14 cellular contexts compared by ENCODE assay signal in the genomic region with DNA sequence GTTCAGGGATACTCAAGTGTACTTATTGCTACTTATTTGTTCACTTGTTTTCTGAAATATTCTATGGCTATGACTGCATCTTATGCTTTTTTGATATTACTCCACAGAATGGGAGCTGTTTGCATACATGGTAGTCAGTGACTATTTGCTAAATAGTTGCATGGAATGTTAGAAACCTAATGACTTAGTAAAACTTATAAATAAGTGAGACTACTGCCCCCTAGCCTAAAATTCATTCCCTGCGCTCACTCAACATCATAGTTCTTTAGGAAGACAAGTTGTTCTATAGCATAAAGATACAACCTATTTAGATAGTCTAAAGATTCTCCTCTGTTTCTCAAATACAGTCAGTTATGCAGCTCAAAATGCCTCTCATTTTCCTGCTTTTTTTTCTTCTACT.
DNase-seq lines count a peak whose midpoint lies in the region; ATAC-seq and TF ChIP-seq lines count a peak whose summit lies in the region.
"Had no signal": no experiment of that assay in that cellular context is flagged by ENCODE, and none has a peak within 500 bp of the region (broad histone marks: within the 10 kb centered on the region; RNA-seq: fewer than 3 reads in every experiment).

No MANE protein-coding gene starts in this region.

- no peak overlapping the region for H2AK5ac ChIP-seq in mesendoderm (ENCODE audit: low read length)

- no peak overlapping the region for H3K23ac ChIP-seq in mesendoderm (ENCODE audit: low read length)

- TF ChIP-seq CTCF in DND-41 (IDR thresholded peaks at IDR 0.05; ENCODE audit: borderline replicate concordance, extremely low read depth, low read length, poor library complexity, severe bottlenecking) (peak; percentile 37), KMS-11 (conservative IDR thresholded peaks at IDR 0.05; ENCODE audit: low read depth, low read length) (peak; percentile 33; the same call in 1 of the 2 replicates), brain microvascular endothelial cell (IDR thresholded peaks at IDR 0.05; ENCODE audit: low read depth, low read length, missing control alignments) (no peak)

- no peaks in the 10 kb centered on the region for H3K79me2 ChIP-seq in DND-41 (ENCODE audit: insufficient read depth, low read length)
- H3K79me2 ChIP-seq in KMS-11 (ENCODE audit: insufficient read depth, low read depth), result no peaks in the 10 kb centered on the region
- no peaks in the 10 kb centered on the region for H3K79me2 ChIP-seq in mesendoderm (ENCODE audit: control insufficient read depth, insufficient read depth, low read length)

- H3K36me3 ChIP-seq in DND-41 (ENCODE audit: insufficient read depth, low read length), result peaks cover 5% of the 10 kb centered on the region
- no peaks in the 10 kb centered on the region for H3K36me3 ChIP-seq in KMS-11 (ENCODE audit: insufficient read depth)
- H3K36me3 ChIP-seq in brain microvascular endothelial cell (replicated peaks), result no peaks in the 10 kb centered on the region
- H3K36me3 ChIP-seq in mesendoderm (ENCODE audit: control insufficient read depth, insufficient read depth, low read length), result no peaks in the 10 kb centered on the region

- H3K4me1 ChIP-seq in DND-41 (ENCODE audit: insufficient read depth, low read length) (no peaks in the 10 kb centered on the region), KMS-11 (ENCODE audit: low read depth, poor library complexity, severe bottlenecking) (peaks cover 23% of the 10 kb centered on the region), mesendoderm (ENCODE audit: control insufficient read depth, low read depth, low read length) (no peaks in the 10 kb centered on the region)

- no peak overlapping the region for H3K4me2 ChIP-seq in DND-41 (ENCODE audit: insufficient read depth, low read length)
- no peak overlapping the region for H3K4me2 ChIP-seq in KMS-11
- no peak overlapping the region for H3K4me2 ChIP-seq in mesendoderm (ENCODE audit: low read length)

- DNase-seq in DND-41 (no peak), brain microvascular endothelial cell (peak; percentile 17), mesendoderm (peak; percentile 27), amniotic stem cell (lab: John Stamatoyannopoulos, UW) (no peak), NCI-H1930 (lab: John Stamatoyannopoulos, UW) (no peak), retina (no peak), T-helper 1 cell (no peak)
- DNase-seq: activated CD4-positive, alpha-beta T cell treated with anti-CD3 and anti-CD28 coated beads, Interleukin-2, amount 10 ng/mL, durations not matched to agents 7 days and 5 days; activated effector memory CD4-positive, alpha-beta T cell treated with anti-CD3 and anti-CD28 coated beads, Interleukin-2, amount 50 U/mL, for 16 hours; cerebellar nuclear complex; kidney; natural killer cell had no signal

- no peak overlapping the region for H2BK5ac ChIP-seq in mesendoderm (ENCODE audit: low read length)

- no peaks in the 10 kb centered on the region for H3K9me3 ChIP-seq in DND-41 (ENCODE audit: insufficient read depth, low read length, severe bottlenecking)

- H3K4ac ChIP-seq in mesendoderm (ENCODE audit: low read depth, low read length), result no peak overlapping the region

- WGBS in mesendoderm (ENCODE audit: extremely low coverage, insufficient coverage, low lambda C conversion rate), result no CpG with 5 or more reads among the region's 1 CpG

- no peak overlapping the region for H3K56ac ChIP-seq in mesendoderm (ENCODE audit: low read length)

- ATAC-seq in DND-41 (ENCODE audit: insufficient read depth, low read depth), result no peak
- ATAC-seq: K562, natural killer cell had no signal

- no peak overlapping the region for H3K18ac ChIP-seq in mesendoderm (ENCODE audit: low read length)

- no peaks in the 10 kb centered on the region for H3K79me1 ChIP-seq in mesendoderm (ENCODE audit: low read length)

- H3K9ac ChIP-seq in DND-41 (ENCODE audit: low read depth, low read length), result no peak overlapping the region
- no peak overlapping the region for H3K9ac ChIP-seq in KMS-11
- H3K9ac ChIP-seq in mesendoderm (ENCODE audit: low read length), result no peak overlapping the region

- H3K27me3 ChIP-seq in DND-41 (ENCODE audit: insufficient read depth, low read length, poor library complexity) (no peaks in the 10 kb centered on the region), KMS-11 (ENCODE audit: insufficient read depth, low read depth) (no peaks in the 10 kb centered on the region), brain microvascular endothelial cell (replicated peaks) (no peaks in the 10 kb centered on the region), mesendoderm (ENCODE audit: insufficient read depth, low read length, poor library complexity) (no peaks in the 10 kb centered on the region)

- in situ Hi-C loops in brain microvascular endothelial cell (cut with HindIII; ENCODE audit: low pct_ligation_motif_present, low sequenced_read_pairs), result no loop called here

- H4K8ac ChIP-seq in mesendoderm (ENCODE audit: low read depth, low read length), result no peak overlapping the region

- H2BK120ac ChIP-seq in mesendoderm (ENCODE audit: low read depth, low read length), result no peak overlapping the region

- no peak overlapping the region for H2AFZ ChIP-seq in DND-41 (ENCODE audit: low read depth, low read length)
- no peak overlapping the region for H2AFZ ChIP-seq in KMS-11 (ENCODE audit: low read depth)

- H3K27ac ChIP-seq in DND-41 (ENCODE audit: low read length) (no peak overlapping the region), KMS-11 (no peak overlapping the region), brain microvascular endothelial cell (no peak overlapping the region), mesendoderm (ENCODE audit: low read depth, low read length) (no peak overlapping the region)

- H3K4me3 ChIP-seq in DND-41 (ENCODE audit: low read depth in 1 of 2, low read length in 2 of 2) (no peak overlapping the region), KMS-11 (IDR thresholded peaks at IDR 0.05; ENCODE audit: insufficient read depth, low read depth, low read length) (no peak overlapping the region), brain microvascular endothelial cell (ENCODE audit: low read depth, low read length) (no peak overlapping the region), mesendoderm (ENCODE audit: low read length) (no peak overlapping the region)
- H3K4me3 ChIP-seq: K562 had no signal

- no peak overlapping the region for H4K5ac ChIP-seq in mesendoderm (ENCODE audit: low read length)

- H2BK15ac ChIP-seq in mesendoderm (replicated peaks; ENCODE audit: low read depth), result no peak overlapping the region

- H4K20me1 ChIP-seq in DND-41 (ENCODE audit: insufficient read depth, low read length) (no peaks in the 10 kb centered on the region), KMS-11 (ENCODE audit: insufficient read depth) (no peaks in the 10 kb centered on the region)

Comparison
In these comparisons a context has a peak if more than half of its experiments do, and no peak if none do; other contexts are left out.
1. DNase-seq: peak in brain microvascular endothelial cell (single experiment) and mesendoderm (single experiment); none in DND-41 (single experiment), amniotic stem cell (single experiment), NCI-H1930 (0 of 2), retina (single experiment) and T-helper 1 cell (0 of 5).